In the genomic region with DNA sequence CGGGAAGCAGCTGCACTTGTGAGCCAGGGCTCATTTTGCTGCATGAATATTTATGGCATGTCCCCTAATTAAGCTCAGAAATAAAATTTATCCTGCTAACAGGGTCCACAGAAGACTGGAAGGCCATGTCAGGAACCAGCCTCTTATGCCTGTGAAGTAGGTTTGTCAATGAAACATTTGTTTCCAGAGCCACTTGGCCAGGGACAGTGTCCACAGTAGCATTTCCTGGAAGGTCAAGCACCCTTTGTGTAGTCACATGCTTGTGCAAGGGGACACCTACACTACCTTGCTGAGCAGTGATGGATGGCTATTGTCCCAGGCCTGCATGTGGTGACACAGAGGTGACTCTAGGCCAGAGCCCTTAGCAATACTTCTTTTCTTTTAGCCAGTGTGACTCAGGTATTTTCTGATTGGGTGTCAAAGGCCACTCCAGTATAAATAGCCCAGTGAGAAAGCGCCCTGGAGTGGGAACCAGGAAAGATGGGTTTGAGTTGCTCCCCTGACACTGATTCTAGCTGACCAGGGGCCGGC, we compare ENCODE assay signal across 14 cellular contexts.
DNase-seq lines count a peak whose midpoint lies in the region; ATAC-seq and TF ChIP-seq lines count a peak whose summit lies in the region.
"Had no signal": no experiment of that assay in that cellular context is flagged by ENCODE, and none has a peak within 500 bp of the region (broad histone marks: within the 10 kb centered on the region; RNA-seq: fewer than 3 reads in every experiment).

No MANE protein-coding gene starts in this region.

- H3K4me3 ChIP-seq in ectodermal cell (ENCODE audit: insufficient read depth, low read depth, low read length) (no peak overlapping the region), neuronal stem cell (ENCODE audit: low read length in 2 of 2) (no peak overlapping the region)
- H3K4me3 ChIP-seq: breast epithelium, SJSA1 had no signal

- no peak overlapping the region for H2BK120ac ChIP-seq in neuronal stem cell (ENCODE audit: low read depth, low read length)

- 77 to 79% methylated on average over 3 of the region's 3 CpGs for WGBS in ectodermal cell, 2 experiments
- WGBS in neuronal stem cell (ENCODE audit: extremely low coverage in 2 of 2, insufficient read length in 2 of 2, insufficient replicate concordance in 1 of 2), 2 donors = no CpG with 5 or more reads among the region's 3 CpGs

- no peak overlapping the region for H4K91ac ChIP-seq in neuronal stem cell (ENCODE audit: low read depth, low read length, poor library complexity)

- H3K4me1 ChIP-seq in ectodermal cell (ENCODE audit: control insufficient read depth, insufficient read depth, low read length) (peaks cover 18% of the 10 kb centered on the region), neuronal stem cell (ENCODE audit: control insufficient read depth in 2 of 2, insufficient read depth in 1 of 2, low read depth in 1 of 2, low read length in 2 of 2) (peaks cover 3 to 28% of the 10 kb centered on the region in 2 donors)
- H3K4me1 ChIP-seq: breast epithelium, SJSA1 had no signal

- no peaks in the 10 kb centered on the region for H3K9me3 Mint-ChIP-seq in activated CD8-positive, alpha-beta T cell treated with anti-CD3 and anti-CD28 coated beads for 36 hours
- H3K9me3 Mint-ChIP-seq: activated naive CD4-positive, alpha-beta T cell treated with anti-CD3 and anti-CD28 coated beads, Interleukin-2, amount 10 ng/mL, durations not matched to agents 7 days and 5 days had no signal

- CTCF ChIA-PET in activated CD8-positive, alpha-beta T cell treated with anti-CD3 and anti-CD28 coated beads for 36 hours (lab: Charles Lee) = no interaction called here

- no peaks in the 10 kb centered on the region for H3K79me1 ChIP-seq in neuronal stem cell (ENCODE audit: low read depth, low read length)

- no peaks in the 10 kb centered on the region for H3K27me3 Mint-ChIP-seq in activated CD8-positive, alpha-beta T cell treated with anti-CD3 and anti-CD28 coated beads for 36 hours

- H3K9ac ChIP-seq in neuronal stem cell (ENCODE audit: low read depth, low read length, poor library complexity) = no peak overlapping the region

- no peaks in the 10 kb centered on the region for H3K36me3 Mint-ChIP-seq in activated CD8-positive, alpha-beta T cell treated with anti-CD3 and anti-CD28 coated beads for 36 hours (ENCODE audit: low read depth)
- H3K36me3 Mint-ChIP-seq: activated naive CD4-positive, alpha-beta T cell treated with anti-CD3 and anti-CD28 coated beads, Interleukin-2, amount 10 ng/mL, durations not matched to agents 7 days and 5 days had no signal

- H3K27me3 ChIP-seq in ectodermal cell (ENCODE audit: control insufficient read depth, insufficient read depth, low read length, poor library complexity, severe bottlenecking) (no peaks in the 10 kb centered on the region), neuronal stem cell (ENCODE audit: control insufficient read depth in 3 of 3, insufficient read depth in 3 of 3, low read depth in 1 of 3, low read length in 3 of 3) (peaks cover 0 to 27% (median 0%) of the 10 kb centered on the region in 3 experiments)
- H3K27me3 ChIP-seq: breast epithelium, SJSA1 had no signal

- no peak overlapping the region for H2AFZ ChIP-seq in neuronal stem cell (ENCODE audit: low read length)

- H3K23ac ChIP-seq in neuronal stem cell (ENCODE audit: low read depth, low read length, poor library complexity) = no peak overlapping the region

- H3K4ac ChIP-seq in neuronal stem cell (ENCODE audit: low read length) = no peak overlapping the region

- H3K4me1 Mint-ChIP-seq in activated CD8-positive, alpha-beta T cell treated with anti-CD3 and anti-CD28 coated beads for 36 hours (ENCODE audit: low read depth) = no peaks in the 10 kb centered on the region
- H3K4me1 Mint-ChIP-seq: activated naive CD4-positive, alpha-beta T cell treated with anti-CD3 and anti-CD28 coated beads, Interleukin-2, amount 10 ng/mL, durations not matched to agents 7 days and 5 days had no signal

- DNase-seq in Caki2 (ENCODE audit: low read depth) (peak; percentile 73), NCI-H2029 treated with DMSO at 0.1 percent for 48 hours (lab: John Stamatoyannopoulos, UW) (peak; percentile 98), neuronal stem cell (ENCODE audit: low spot score) (no peak), AML-193 (lab: John Stamatoyannopoulos, UW) (no peak)
- no peak for DNase-seq in activated CD8-positive, alpha-beta T cell treated with anti-CD3 and anti-CD28 coated beads for 36 hours
- DNase-seq: activated CD8-positive, alpha-beta memory T cell treated with anti-CD3 and anti-CD28 coated beads for 24 hours; activated naive CD4-positive, alpha-beta T cell treated with anti-CD3 and anti-CD28 coated beads, Interleukin-2, amount 10 ng/mL, durations not matched to agents 7 days and 5 days; H7; NCI-H1048 had no signal

- H3K27ac Mint-ChIP-seq in activated CD8-positive, alpha-beta T cell treated with anti-CD3 and anti-CD28 coated beads for 36 hours = no peak overlapping the region
- H3K27ac Mint-ChIP-seq: activated naive CD4-positive, alpha-beta T cell treated with anti-CD3 and anti-CD28 coated beads, Interleukin-2, amount 10 ng/mL, durations not matched to agents 7 days and 5 days had no signal

- no peak overlapping the region for H3K18ac ChIP-seq in neuronal stem cell (ENCODE audit: low read length)

- in situ Hi-C loops in Caki2 (cut with HindIII; ENCODE audit: low pct_unique_long_range_greater_than_20kb, low sequenced_read_pairs) = no loop called here

- no peak for TF ChIP-seq CTCF in activated CD8-positive, alpha-beta T cell treated with anti-CD3 and anti-CD28 coated beads for 36 hours (IDR thresholded peaks at IDR 0.05)

- no peak overlapping the region for H2BK5ac ChIP-seq in neuronal stem cell (ENCODE audit: low read length)

- H2AK5ac ChIP-seq in neuronal stem cell (ENCODE audit: low read depth, low read length) = peak overlapping the region; percentile 23

- intact Hi-C loops in activated CD8-positive, alpha-beta T cell treated with anti-CD3 and anti-CD28 coated beads for 36 hours (cut with micrococcal nuclease) = no loop called here

- no peak overlapping the region for H3K4me3 Mint-ChIP-seq in activated CD8-positive, alpha-beta T cell treated with anti-CD3 and anti-CD28 coated beads for 36 hours
- H3K4me3 Mint-ChIP-seq: activated naive CD4-positive, alpha-beta T cell treated with anti-CD3 and anti-CD28 coated beads, Interleukin-2, amount 10 ng/mL, durations not matched to agents 7 days and 5 days had no signal

- H3K14ac ChIP-seq in neuronal stem cell (ENCODE audit: low read length) = no peak overlapping the region

- no peak overlapping the region for H2BK12ac ChIP-seq in neuronal stem cell (ENCODE audit: low read length)

- H3K4me2 ChIP-seq in neuronal stem cell (ENCODE audit: insufficient read depth, low read length, poor library complexity, severe bottlenecking) = no peak overlapping the region

- no peaks in the 10 kb centered on the region for H3K9me3 ChIP-seq in ectodermal cell (ENCODE audit: control insufficient read depth, low read length)
- no peaks in the 10 kb centered on the region for H3K9me3 ChIP-seq in neuronal stem cell (replicated peaks in 1 of 2; ENCODE audit: control insufficient read depth in 2 of 2, insufficient read depth in 1 of 2, low read depth in 1 of 2, low read length in 2 of 2)
- H3K9me3 ChIP-seq: breast epithelium, SJSA1 had no signal

- no peak overlapping the region for H4K8ac ChIP-seq in neuronal stem cell (ENCODE audit: low read depth, low read length)

- no peak overlapping the region for H2BK15ac ChIP-seq in neuronal stem cell (ENCODE audit: low read length)

- ATAC-seq in GM21723 (IDR thresholded peaks at IDR 0.05; ENCODE audit: unreplicated experiment) (no peak), GM19023 (IDR thresholded peaks at IDR 0.05; ENCODE audit: unreplicated experiment) (no peak)
- no peak for ATAC-seq in activated CD8-positive, alpha-beta T cell treated with anti-CD3 and anti-CD28 coated beads for 36 hours

- POLR2A ChIA-PET in activated CD8-positive, alpha-beta T cell treated with anti-CD3 and anti-CD28 coated beads for 36 hours (lab: Charles Lee) = interaction anchor here (0.7 kb wide), 1 partner anchor 11 kb away, joined by 5 read pairs; no protein-coding TSS in a partner anchor

- H3K36me3 ChIP-seq in ectodermal cell (ENCODE audit: control insufficient read depth, insufficient read depth, low read length) (no peaks in the 10 kb centered on the region), neuronal stem cell (replicated peaks in 1 of 2; ENCODE audit: control insufficient read depth in 2 of 2, insufficient read depth in 2 of 2, low read length in 2 of 2) (no peaks in the 10 kb centered on the region)
- H3K36me3 ChIP-seq: breast epithelium, SJSA1 had no signal

- H3K27ac ChIP-seq in ectodermal cell (ENCODE audit: insufficient read depth, low read depth, low read length, poor library complexity, severe bottlenecking) (peak overlapping the region; percentile 26), neuronal stem cell (replicated peaks; ENCODE audit: low read length) (peak overlapping the region; percentile 53)
- H3K27ac ChIP-seq: breast epithelium, SJSA1 had no signal

Comparison
In these comparisons a context has a peak if more than half of its experiments do, and no peak if none do; other contexts are left out.
1. DNase-seq: peak in Caki2 (single experiment) and NCI-H2029 treated with DMSO at 0.1 percent for 48 hours (single experiment); none in neuronal stem cell (single experiment), activated CD8-positive, alpha-beta T cell treated with anti-CD3 and anti-CD28 coated beads for 36 hours (single experiment) and AML-193 (0 of 2).